In the genomic region with DNA sequence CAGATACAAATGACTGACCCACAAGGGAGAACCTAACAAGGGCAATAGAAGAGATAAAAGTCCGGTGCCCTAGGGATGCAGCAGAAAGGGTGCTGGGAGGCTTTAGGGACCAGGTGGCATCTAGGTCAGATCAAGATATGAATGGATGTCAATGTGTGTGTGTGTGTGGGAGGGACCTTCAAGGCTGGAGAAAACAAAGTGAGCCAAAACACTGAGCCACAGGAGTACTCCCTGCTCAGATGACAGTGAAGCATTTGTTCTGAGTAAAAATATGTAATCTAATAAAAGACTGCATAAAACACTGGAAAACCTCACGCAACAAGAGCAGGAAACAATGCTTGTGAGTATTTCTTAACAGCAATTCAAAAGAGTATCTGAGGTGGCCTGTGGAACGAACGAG, we compare ENCODE assay signal across 1 cellular context.
TF ChIP-seq lines count a peak whose summit lies in the region.

No MANE protein-coding gene starts in this region.

TF ChIP-seq in SK-N-SH treated with all-trans-retinoic acid at 6 μM for 48 hours, 23 proteins besides CTCF, POLR2A, EP300 and RAD21 (continued from another document):
- TF ChIP-seq, protein P1, sequence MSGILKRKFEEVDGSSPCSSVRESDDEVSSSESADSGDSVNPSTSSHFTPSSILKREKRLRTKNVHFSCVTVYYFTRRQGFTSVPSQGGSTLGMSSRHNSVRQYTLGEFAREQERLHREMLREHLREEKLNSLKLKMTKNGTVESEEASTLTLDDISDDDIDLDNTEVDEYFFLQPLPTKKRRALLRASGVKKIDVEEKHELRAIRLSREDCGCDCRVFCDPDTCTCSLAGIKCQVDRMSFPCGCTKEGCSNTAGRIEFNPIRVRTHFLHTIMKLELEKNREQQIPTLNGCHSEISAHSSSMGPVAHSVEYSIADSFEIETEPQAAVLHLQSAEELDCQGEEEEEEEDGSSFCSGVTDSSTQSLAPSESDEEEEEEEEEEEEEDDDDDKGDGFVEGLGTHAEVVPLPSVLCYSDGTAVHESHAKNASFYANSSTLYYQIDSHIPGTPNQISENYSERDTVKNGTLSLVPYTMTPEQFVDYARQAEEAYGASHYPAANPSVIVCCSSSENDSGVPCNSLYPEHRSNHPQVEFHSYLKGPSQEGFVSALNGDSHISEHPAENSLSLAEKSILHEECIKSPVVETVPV (CRISPR knock-in tag; IDR thresholded peaks at IDR 0.05) = no peak
- no peak for TF ChIP-seq RARB (CRISPR knock-in tag; IDR thresholded peaks at IDR 0.05)
- TF ChIP-seq TOX (CRISPR knock-in tag; IDR thresholded peaks at IDR 0.05; ENCODE audit: borderline replicate concordance) = no peak
- TF ChIP-seq, protein P2, sequence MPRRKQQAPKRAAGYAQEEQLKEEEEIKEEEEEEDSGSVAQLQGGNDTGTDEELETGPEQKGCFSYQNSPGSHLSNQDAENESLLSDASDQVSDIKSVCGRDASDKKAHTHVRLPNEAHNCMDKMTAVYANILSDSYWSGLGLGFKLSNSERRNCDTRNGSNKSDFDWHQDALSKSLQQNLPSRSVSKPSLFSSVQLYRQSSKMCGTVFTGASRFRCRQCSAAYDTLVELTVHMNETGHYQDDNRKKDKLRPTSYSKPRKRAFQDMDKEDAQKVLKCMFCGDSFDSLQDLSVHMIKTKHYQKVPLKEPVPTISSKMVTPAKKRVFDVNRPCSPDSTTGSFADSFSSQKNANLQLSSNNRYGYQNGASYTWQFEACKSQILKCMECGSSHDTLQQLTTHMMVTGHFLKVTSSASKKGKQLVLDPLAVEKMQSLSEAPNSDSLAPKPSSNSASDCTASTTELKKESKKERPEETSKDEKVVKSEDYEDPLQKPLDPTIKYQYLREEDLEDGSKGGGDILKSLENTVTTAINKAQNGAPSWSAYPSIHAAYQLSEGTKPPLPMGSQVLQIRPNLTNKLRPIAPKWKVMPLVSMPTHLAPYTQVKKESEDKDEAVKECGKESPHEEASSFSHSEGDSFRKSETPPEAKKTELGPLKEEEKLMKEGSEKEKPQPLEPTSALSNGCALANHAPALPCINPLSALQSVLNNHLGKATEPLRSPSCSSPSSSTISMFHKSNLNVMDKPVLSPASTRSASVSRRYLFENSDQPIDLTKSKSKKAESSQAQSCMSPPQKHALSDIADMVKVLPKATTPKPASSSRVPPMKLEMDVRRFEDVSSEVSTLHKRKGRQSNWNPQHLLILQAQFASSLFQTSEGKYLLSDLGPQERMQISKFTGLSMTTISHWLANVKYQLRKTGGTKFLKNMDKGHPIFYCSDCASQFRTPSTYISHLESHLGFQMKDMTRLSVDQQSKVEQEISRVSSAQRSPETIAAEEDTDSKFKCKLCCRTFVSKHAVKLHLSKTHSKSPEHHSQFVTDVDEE (CRISPR knock-in tag; IDR thresholded peaks at IDR 0.05) = no peak
- TF ChIP-seq, protein P3, sequence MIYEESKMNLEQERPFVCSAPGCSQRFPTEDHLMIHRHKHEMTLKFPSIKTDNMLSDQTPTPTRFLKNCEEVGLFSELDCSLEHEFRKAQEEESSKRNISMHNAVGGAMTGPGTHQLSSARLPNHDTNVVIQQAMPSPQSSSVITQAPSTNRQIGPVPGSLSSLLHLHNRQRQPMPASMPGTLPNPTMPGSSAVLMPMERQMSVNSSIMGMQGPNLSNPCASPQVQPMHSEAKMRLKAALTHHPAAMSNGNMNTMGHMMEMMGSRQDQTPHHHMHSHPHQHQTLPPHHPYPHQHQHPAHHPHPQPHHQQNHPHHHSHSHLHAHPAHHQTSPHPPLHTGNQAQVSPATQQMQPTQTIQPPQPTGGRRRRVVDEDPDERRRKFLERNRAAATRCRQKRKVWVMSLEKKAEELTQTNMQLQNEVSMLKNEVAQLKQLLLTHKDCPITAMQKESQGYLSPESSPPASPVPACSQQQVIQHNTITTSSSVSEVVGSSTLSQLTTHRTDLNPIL (CRISPR knock-in tag; IDR thresholded peaks at IDR 0.05; ENCODE audit: low read depth) = no peak
- no peak for TF ChIP-seq ZFP3 (CRISPR knock-in tag; IDR thresholded peaks at IDR 0.05)
- no peak for TF ChIP-seq ESRRG (CRISPR knock-in tag; IDR thresholded peaks at IDR 0.05)
- TF ChIP-seq ZNF8 (CRISPR knock-in tag; IDR thresholded peaks at IDR 0.05) = no peak
TF ChIP-seq in SK-N-SH treated with all-trans-retinoic acid at 6 μM for 48 hours: peak in this region for 0.
